Comparison of ENCODE assay signal across 1 cellular context in the genomic region with DNA sequence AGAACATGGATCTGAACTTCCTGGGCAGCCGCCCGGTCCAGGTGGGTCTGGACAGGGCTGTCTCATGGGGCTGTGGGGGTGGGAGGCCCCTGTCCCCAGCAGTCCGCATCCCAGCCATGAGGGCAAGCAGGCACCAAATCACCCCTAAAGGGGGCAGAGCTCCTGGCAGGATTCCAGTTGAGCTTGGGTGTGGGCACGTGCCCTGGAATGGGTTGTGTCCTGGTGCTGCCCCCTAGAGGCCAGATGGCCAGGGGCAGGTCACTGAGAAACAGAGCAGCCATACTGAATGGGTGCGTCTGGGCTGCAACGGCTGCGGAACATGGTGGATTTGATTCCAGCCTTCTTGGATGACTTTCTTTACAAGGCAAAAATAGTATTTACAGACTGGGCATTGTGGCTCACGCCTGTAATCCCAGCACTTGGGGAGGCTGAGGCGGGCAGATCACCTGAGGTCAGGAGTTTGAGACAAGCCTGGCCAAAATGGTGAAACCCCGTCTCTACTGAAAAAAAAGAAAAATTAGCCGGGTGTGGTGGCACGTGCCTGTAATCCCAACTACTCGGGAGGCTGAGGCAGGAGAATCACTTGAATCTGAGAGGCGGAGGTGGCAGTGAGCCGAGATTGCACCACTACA.
TF ChIP-seq lines count a peak whose summit lies in the region.
"Not testable (repeated sequence)": the region's sequence is repeated elsewhere in the genome, so short reads cannot be mapped to it uniquely, and the experiment has no call there.

No MANE protein-coding gene starts in this region.

TF ChIP-seq in HepG2, 621 proteins besides CTCF, POLR2A, EP300 and RAD21 (continues in another document):
- not testable (repeated sequence) for TF ChIP-seq USF2 (IDR thresholded peaks at IDR 0.05; ENCODE audit: low read depth, low read length); MAZ (IDR thresholded peaks at IDR 0.05; ENCODE audit: borderline replicate concordance, low read depth, low read length); SOX13 (IDR thresholded peaks at IDR 0.05); NR2F6 (IDR thresholded peaks at IDR 0.05); LCORL (IDR thresholded peaks at IDR 0.05)
- TF ChIP-seq USF2 (CRISPR knock-in tag; IDR thresholded peaks at IDR 0.05; ENCODE audit: borderline replicate concordance) (peak; percentile 68; the same call in 1 of the 2 replicates), TAF15 (IDR thresholded peaks at IDR 0.05; ENCODE audit: low read depth, low read length, poor library complexity, severe bottlenecking) (peak; percentile 78), MAZ (CRISPR knock-in tag; IDR thresholded peaks at IDR 0.05; ENCODE audit: low read depth) (0 out of 2 replicates have a peak, but pooled peaks have one; percentile 15), ZBTB4 (CRISPR knock-in tag; IDR thresholded peaks at IDR 0.05; ENCODE audit: borderline replicate concordance) (peak; percentile 46; the same call in 1 of the 2 replicates), HOXA3 (CRISPR knock-in tag; IDR thresholded peaks at IDR 0.05) (peak; percentile 76), PPARG (CRISPR knock-in tag; conservative IDR thresholded peaks at IDR 0.05) (peak; percentile 24; the same call in 1 of the 2 replicates), SRY (CRISPR knock-in tag; IDR thresholded peaks at IDR 0.05) (0 out of 2 replicates have a peak, but pooled peaks have one; percentile 59), YY1 (IDR thresholded peaks at IDR 0.05; ENCODE audit: insufficient read depth, insufficient replicate concordance, low read depth, low read length) (peak; percentile 65), TEAD3 (CRISPR knock-in tag; optimal IDR thresholded peaks at IDR 0.05; ENCODE audit: borderline replicate concordance) (peak; percentile 80), ZNF788 (CRISPR knock-in tag; IDR thresholded peaks at IDR 0.05; ENCODE audit: borderline replicate concordance) (0 out of 2 replicates have a peak, but pooled peaks have one; percentile 26), SOX13 (CRISPR knock-in tag; conservative IDR thresholded peaks at IDR 0.05 in 1 of 2, IDR thresholded peaks at IDR 0.05 in 1 of 2) (peak in 1 of 2 experiments; percentile 25; a peak in 1 of 4 replicates), TBX2 (CRISPR knock-in tag; IDR thresholded peaks at IDR 0.05; ENCODE audit: borderline replicate concordance) (peak; percentile 47; the same call in 1 of the 2 replicates), MYC (CRISPR knock-in tag; IDR thresholded peaks at IDR 0.05; ENCODE audit: borderline replicate concordance) (peak; percentile 77; the same call in 1 of the 2 replicates), SALL1 (CRISPR knock-in tag; IDR thresholded peaks at IDR 0.05) (peak; percentile 65), FOSL2 (CRISPR knock-in tag; IDR thresholded peaks at IDR 0.05) (peak; percentile 30; the same call in 1 of the 2 replicates), FOXA3 (CRISPR knock-in tag; IDR thresholded peaks at IDR 0.05) (peak; percentile 25; the same call in 1 of the 2 replicates), NR2F6 (CRISPR knock-in tag; IDR thresholded peaks at IDR 0.05) (peak; percentile 34; the same call in 1 of the 2 replicates), BHLHE40 (IDR thresholded peaks at IDR 0.05; ENCODE audit: low read length) (peak; percentile 97), LCORL (CRISPR knock-in tag; IDR thresholded peaks at IDR 0.05) (peak; percentile 56; the same call in 1 of the 2 replicates), ZNF720 (CRISPR knock-in tag; IDR thresholded peaks at IDR 0.05) (0 out of 2 replicates have a peak, but pooled peaks have one; percentile 52), SAP130 (CRISPR knock-in tag; IDR thresholded peaks at IDR 0.05; ENCODE audit: low read depth) (peak; percentile 38), ZNF784 (CRISPR knock-in tag; IDR thresholded peaks at IDR 0.05; ENCODE audit: borderline replicate concordance) (peak; percentile 31; the same call in 1 of the 2 replicates), EED (CRISPR knock-in tag; IDR thresholded peaks at IDR 0.05) (0 out of 2 replicates have a peak, but pooled peaks have one; percentile 15), STAG1 (CRISPR knock-in tag; IDR thresholded peaks at IDR 0.05) (peak; percentile 65), ZNF629 (CRISPR knock-in tag; conservative IDR thresholded peaks at IDR 0.05) (0 out of 2 replicates have a peak, but pooled peaks have one; percentile 6), HNRNPL (IDR thresholded peaks at IDR 0.05; ENCODE audit: low read depth, low read length) (peak; percentile 95), XRCC5 (optimal IDR thresholded peaks at IDR 0.05; ENCODE audit: low read length) (peak; percentile 92), MIER2 (CRISPR knock-in tag; IDR thresholded peaks at IDR 0.05) (0 out of 2 replicates have a peak, but pooled peaks have one; percentile 28)
- TF ChIP-seq, protein P1, sequence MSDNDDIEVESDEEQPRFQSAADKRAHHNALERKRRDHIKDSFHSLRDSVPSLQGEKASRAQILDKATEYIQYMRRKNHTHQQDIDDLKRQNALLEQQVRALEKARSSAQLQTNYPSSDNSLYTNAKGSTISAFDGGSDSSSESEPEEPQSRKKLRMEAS (IDR thresholded peaks at IDR 0.05): peak; percentile 61
- TF ChIP-seq, protein P2, sequence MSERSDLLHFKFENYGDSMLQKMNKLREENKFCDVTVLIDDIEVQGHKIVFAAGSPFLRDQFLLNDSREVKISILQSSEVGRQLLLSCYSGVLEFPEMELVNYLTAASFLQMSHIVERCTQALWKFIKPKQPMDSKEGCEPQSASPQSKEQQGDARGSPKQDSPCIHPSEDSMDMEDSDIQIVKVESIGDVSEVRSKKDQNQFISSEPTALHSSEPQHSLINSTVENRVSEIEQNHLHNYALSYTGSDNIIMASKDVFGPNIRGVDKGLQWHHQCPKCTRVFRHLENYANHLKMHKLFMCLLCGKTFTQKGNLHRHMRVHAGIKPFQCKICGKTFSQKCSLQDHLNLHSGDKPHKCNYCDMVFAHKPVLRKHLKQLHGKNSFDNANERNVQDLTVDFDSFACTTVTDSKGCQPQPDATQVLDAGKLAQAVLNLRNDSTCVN (CRISPR knock-in tag; IDR thresholded peaks at IDR 0.05; ENCODE audit: borderline replicate concordance): peak; percentile 86
- TF ChIP-seq, protein P3, sequence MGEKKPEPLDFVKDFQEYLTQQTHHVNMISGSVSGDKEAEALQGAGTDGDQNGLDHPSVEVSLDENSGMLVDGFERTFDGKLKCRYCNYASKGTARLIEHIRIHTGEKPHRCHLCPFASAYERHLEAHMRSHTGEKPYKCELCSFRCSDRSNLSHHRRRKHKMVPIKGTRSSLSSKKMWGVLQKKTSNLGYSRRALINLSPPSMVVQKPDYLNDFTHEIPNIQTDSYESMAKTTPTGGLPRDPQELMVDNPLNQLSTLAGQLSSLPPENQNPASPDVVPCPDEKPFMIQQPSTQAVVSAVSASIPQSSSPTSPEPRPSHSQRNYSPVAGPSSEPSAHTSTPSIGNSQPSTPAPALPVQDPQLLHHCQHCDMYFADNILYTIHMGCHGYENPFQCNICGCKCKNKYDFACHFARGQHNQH (CRISPR knock-in tag; IDR thresholded peaks at IDR 0.05): 0 out of 2 replicates have a peak, but pooled peaks have one; percentile 44
- TF ChIP-seq, protein P4, sequence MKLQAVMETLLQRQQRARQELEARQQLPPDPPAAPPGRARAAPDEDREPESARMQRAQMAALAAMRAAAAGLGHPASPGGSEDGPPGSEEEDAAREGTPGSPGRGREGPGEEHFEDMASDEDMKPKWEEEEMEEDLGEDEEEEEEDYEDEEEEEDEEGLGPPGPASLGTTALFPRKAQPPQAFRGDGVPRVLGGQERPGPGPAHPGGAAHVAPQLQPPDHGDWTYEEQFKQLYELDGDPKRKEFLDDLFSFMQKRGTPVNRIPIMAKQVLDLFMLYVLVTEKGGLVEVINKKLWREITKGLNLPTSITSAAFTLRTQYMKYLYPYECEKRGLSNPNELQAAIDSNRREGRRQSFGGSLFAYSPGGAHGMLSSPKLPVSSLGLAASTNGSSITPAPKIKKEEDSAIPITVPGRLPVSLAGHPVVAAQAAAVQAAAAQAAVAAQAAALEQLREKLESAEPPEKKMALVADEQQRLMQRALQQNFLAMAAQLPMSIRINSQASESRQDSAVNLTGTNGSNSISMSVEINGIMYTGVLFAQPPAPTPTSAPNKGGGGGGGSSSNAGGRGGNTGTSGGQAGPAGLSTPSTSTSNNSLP (IDR thresholded peaks at IDR 0.05; ENCODE audit: low read depth, low read length): 0 out of 2 replicates have a peak, but pooled peaks have one; percentile 27
- TF ChIP-seq, protein P5, sequence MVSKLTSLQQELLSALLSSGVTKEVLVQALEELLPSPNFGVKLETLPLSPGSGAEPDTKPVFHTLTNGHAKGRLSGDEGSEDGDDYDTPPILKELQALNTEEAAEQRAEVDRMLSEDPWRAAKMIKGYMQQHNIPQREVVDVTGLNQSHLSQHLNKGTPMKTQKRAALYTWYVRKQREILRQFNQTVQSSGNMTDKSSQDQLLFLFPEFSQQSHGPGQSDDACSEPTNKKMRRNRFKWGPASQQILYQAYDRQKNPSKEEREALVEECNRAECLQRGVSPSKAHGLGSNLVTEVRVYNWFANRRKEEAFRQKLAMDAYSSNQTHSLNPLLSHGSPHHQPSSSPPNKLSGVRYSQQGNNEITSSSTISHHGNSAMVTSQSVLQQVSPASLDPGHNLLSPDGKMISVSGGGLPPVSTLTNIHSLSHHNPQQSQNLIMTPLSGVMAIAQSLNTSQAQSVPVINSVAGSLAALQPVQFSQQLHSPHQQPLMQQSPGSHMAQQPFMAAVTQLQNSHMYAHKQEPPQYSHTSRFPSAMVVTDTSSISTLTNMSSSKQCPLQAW (CRISPR knock-in tag; IDR thresholded peaks at IDR 0.05): peak; percentile 30; the same call in 1 of the 2 replicates
- TF ChIP-seq, protein P6, sequence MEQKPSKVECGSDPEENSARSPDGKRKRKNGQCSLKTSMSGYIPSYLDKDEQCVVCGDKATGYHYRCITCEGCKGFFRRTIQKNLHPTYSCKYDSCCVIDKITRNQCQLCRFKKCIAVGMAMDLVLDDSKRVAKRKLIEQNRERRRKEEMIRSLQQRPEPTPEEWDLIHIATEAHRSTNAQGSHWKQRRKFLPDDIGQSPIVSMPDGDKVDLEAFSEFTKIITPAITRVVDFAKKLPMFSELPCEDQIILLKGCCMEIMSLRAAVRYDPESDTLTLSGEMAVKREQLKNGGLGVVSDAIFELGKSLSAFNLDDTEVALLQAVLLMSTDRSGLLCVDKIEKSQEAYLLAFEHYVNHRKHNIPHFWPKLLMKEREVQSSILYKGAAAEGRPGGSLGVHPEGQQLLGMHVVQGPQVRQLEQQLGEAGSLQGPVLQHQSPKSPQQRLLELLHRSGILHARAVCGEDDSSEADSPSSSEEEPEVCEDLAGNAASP (CRISPR knock-in tag; IDR thresholded peaks at IDR 0.05; ENCODE audit: borderline replicate concordance): peak; percentile 32; the same call in 1 of the 2 replicates
